2 cellular contexts compared by ENCODE assay signal in the genomic region with DNA sequence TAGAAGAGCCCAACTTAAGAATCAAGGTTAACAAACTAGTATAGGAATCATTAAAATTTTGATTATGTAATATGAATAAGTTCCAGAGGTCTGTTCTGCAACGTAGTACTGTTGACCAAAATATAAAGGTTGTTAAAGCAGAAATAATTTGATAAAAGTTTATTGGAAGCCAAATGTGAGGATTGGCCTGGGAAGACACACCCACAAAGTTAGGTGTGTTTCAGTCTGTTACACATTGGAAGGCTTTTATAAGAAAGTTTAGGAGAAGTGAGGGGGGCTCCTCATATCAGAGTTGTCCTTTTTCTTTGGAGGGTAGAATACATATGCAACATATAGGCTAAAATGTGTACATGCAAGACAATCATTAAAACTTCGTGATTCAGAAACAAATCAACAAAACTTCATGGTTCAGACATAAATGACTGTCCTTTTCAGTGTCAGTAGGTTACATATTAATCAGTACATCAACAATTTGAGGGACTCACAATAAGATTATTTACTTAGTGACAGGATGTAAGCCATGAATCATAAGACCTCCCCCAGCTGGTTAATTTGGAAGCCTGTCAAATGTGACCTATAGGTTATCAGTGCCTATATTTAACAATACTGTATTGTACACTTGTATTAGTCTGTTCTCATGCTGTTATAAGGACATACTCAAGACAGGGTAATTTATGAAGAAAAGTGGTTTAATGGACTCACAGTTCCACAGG.
TF ChIP-seq lines count a peak whose summit lies in the region.

No MANE protein-coding gene starts in this region.

TF ChIP-seq in A549, 52 proteins besides CTCF, POLR2A, EP300 and RAD21 (continued from another document):
- TF ChIP-seq, protein P1, sequence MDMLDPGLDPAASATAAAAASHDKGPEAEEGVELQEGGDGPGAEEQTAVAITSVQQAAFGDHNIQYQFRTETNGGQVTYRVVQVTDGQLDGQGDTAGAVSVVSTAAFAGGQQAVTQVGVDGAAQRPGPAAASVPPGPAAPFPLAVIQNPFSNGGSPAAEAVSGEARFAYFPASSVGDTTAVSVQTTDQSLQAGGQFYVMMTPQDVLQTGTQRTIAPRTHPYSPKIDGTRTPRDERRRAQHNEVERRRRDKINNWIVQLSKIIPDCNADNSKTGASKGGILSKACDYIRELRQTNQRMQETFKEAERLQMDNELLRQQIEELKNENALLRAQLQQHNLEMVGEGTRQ (IDR thresholded peaks at IDR 0.05): no peak
- TF ChIP-seq ESRRA (IDR thresholded peaks at IDR 0.05; ENCODE audit: borderline replicate concordance, low read length) (no peak), MAZ (IDR thresholded peaks at IDR 0.05; ENCODE audit: borderline replicate concordance, low read depth, low read length) (no peak), MYC (IDR thresholded peaks at IDR 0.05; ENCODE audit: borderline replicate concordance, low read length) (no peak), GATA3 (IDR thresholded peaks at IDR 0.05; ENCODE audit: borderline replicate concordance) (peak; percentile 45; the same call in 1 of the 2 replicates), BHLHE40 (IDR thresholded peaks at IDR 0.05; ENCODE audit: low read depth, low read length) (no peak), KDM1A (IDR thresholded peaks at IDR 0.05; ENCODE audit: low read depth) (no peak), TP53 (CRISPR knock-in tag; IDR thresholded peaks at IDR 0.05) (no peak), FOSL2 (IDR thresholded peaks at IDR 0.05) (0 out of 2 replicates have a peak, but pooled peaks have one; percentile 28), FOSL2 (CRISPR knock-in tag; IDR thresholded peaks at IDR 0.05) (peak; percentile 69), FOXS1 (CRISPR knock-in tag; IDR thresholded peaks at IDR 0.05) (no peak), MAFK (IDR thresholded peaks at IDR 0.05; ENCODE audit: partially characterized antibody) (no peak), SMC3 (IDR thresholded peaks at IDR 0.05) (no peak)
- TF ChIP-seq, protein P2, sequence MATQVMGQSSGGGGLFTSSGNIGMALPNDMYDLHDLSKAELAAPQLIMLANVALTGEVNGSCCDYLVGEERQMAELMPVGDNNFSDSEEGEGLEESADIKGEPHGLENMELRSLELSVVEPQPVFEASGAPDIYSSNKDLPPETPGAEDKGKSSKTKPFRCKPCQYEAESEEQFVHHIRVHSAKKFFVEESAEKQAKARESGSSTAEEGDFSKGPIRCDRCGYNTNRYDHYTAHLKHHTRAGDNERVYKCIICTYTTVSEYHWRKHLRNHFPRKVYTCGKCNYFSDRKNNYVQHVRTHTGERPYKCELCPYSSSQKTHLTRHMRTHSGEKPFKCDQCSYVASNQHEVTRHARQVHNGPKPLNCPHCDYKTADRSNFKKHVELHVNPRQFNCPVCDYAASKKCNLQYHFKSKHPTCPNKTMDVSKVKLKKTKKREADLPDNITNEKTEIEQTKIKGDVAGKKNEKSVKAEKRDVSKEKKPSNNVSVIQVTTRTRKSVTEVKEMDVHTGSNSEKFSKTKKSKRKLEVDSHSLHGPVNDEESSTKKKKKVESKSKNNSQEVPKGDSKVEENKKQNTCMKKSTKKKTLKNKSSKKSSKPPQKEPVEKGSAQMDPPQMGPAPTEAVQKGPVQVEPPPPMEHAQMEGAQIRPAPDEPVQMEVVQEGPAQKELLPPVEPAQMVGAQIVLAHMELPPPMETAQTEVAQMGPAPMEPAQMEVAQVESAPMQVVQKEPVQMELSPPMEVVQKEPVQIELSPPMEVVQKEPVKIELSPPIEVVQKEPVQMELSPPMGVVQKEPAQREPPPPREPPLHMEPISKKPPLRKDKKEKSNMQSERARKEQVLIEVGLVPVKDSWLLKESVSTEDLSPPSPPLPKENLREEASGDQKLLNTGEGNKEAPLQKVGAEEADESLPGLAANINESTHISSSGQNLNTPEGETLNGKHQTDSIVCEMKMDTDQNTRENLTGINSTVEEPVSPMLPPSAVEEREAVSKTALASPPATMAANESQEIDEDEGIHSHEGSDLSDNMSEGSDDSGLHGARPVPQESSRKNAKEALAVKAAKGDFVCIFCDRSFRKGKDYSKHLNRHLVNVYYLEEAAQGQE (IDR thresholded peaks at IDR 0.05): no peak

TF ChIP-seq in HepG2, 621 proteins besides CTCF, POLR2A, EP300 and RAD21 (continues in another document):
- TF ChIP-seq, protein P3, sequence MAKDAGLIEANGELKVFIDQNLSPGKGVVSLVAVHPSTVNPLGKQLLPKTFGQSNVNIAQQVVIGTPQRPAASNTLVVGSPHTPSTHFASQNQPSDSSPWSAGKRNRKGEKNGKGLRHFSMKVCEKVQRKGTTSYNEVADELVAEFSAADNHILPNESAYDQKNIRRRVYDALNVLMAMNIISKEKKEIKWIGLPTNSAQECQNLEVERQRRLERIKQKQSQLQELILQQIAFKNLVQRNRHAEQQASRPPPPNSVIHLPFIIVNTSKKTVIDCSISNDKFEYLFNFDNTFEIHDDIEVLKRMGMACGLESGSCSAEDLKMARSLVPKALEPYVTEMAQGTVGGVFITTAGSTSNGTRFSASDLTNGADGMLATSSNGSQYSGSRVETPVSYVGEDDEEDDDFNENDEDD (CRISPR knock-in tag; IDR thresholded peaks at IDR 0.05; ENCODE audit: borderline replicate concordance): no peak
- no peak for TF ChIP-seq ZNF850 (CRISPR knock-in tag; conservative IDR thresholded peaks at IDR 0.05)
- TF ChIP-seq, protein P4, sequence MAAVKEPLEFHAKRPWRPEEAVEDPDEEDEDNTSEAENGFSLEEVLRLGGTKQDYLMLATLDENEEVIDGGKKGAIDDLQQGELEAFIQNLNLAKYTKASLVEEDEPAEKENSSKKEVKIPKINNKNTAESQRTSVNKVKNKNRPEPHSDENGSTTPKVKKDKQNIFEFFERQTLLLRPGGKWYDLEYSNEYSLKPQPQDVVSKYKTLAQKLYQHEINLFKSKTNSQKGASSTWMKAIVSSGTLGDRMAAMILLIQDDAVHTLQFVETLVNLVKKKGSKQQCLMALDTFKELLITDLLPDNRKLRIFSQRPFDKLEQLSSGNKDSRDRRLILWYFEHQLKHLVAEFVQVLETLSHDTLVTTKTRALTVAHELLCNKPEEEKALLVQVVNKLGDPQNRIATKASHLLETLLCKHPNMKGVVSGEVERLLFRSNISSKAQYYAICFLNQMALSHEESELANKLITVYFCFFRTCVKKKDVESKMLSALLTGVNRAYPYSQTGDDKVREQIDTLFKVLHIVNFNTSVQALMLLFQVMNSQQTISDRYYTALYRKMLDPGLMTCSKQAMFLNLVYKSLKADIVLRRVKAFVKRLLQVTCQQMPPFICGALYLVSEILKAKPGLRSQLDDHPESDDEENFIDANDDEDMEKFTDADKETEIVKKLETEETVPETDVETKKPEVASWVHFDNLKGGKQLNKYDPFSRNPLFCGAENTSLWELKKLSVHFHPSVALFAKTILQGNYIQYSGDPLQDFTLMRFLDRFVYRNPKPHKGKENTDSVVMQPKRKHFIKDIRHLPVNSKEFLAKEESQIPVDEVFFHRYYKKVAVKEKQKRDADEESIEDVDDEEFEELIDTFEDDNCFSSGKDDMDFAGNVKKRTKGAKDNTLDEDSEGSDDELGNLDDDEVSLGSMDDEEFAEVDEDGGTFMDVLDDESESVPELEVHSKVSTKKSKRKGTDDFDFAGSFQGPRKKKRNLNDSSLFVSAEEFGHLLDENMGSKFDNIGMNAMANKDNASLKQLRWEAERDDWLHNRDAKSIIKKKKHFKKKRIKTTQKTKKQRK (IDR thresholded peaks at IDR 0.05; ENCODE audit: low read length): no peak
- no peak for TF ChIP-seq SOX6 (IDR thresholded peaks at IDR 0.05)
- peak; percentile 60; the same call in 1 of the 2 replicates for TF ChIP-seq SOX6 (CRISPR knock-in tag; IDR thresholded peaks at IDR 0.05)
- TF ChIP-seq, protein P5, sequence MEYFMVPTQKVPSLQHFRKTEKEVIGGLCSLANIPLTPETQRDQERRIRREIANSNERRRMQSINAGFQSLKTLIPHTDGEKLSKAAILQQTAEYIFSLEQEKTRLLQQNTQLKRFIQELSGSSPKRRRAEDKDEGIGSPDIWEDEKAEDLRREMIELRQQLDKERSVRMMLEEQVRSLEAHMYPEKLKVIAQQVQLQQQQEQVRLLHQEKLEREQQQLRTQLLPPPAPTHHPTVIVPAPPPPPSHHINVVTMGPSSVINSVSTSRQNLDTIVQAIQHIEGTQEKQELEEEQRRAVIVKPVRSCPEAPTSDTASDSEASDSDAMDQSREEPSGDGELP (IDR thresholded peaks at IDR 0.05; ENCODE audit: borderline replicate concordance, low read depth): peak; percentile 44; the same call in 1 of the 2 replicates
- TF ChIP-seq SAP130 (CRISPR knock-in tag; IDR thresholded peaks at IDR 0.05; ENCODE audit: low read depth): 0 out of 2 replicates have a peak, but pooled peaks have one; percentile 26
- TF ChIP-seq, protein P6, sequence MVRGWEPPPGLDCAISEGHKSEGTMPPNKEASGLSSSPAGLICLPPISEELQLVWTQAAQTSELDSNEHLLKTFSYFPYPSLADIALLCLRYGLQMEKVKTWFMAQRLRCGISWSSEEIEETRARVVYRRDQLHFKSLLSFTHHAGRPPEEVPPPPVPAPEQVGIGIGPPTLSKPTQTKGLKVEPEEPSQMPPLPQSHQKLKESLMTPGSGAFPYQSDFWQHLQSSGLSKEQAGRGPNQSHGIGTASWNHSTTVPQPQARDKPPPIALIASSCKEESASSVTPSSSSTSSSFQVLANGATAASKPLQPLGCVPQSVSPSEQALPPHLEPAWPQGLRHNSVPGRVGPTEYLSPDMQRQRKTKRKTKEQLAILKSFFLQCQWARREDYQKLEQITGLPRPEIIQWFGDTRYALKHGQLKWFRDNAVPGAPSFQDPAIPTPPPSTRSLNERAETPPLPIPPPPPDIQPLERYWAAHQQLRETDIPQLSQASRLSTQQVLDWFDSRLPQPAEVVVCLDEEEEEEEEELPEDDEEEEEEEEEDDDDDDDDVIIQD (CRISPR knock-in tag; IDR thresholded peaks at IDR 0.05; ENCODE audit: low read depth): peak; percentile 33; the same call in 1 of the 2 replicates
- TF ChIP-seq FLYWCH1 (CRISPR knock-in tag; IDR thresholded peaks at IDR 0.05): no peak
- TF ChIP-seq, protein P7, sequence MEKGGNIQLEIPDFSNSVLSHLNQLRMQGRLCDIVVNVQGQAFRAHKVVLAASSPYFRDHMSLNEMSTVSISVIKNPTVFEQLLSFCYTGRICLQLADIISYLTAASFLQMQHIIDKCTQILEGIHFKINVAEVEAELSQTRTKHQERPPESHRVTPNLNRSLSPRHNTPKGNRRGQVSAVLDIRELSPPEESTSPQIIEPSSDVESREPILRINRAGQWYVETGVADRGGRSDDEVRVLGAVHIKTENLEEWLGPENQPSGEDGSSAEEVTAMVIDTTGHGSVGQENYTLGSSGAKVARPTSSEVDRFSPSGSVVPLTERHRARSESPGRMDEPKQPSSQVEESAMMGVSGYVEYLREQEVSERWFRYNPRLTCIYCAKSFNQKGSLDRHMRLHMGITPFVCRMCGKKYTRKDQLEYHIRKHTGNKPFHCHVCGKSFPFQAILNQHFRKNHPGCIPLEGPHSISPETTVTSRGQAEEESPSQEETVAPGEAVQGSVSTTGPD (CRISPR knock-in tag; IDR thresholded peaks at IDR 0.05): no peak
- no peak for TF ChIP-seq SP140L (CRISPR knock-in tag; IDR thresholded peaks at IDR 0.05; ENCODE audit: borderline replicate concordance)
- TF ChIP-seq NR2F1 (CRISPR knock-in tag; IDR thresholded peaks at IDR 0.05): peak in 1 of 2 experiments; percentile 30; a peak in 1 of 4 replicates
- no peak for TF ChIP-seq FOXP1 (IDR thresholded peaks at IDR 0.05)
- peak; percentile 46; the same call in 1 of the 2 replicates for TF ChIP-seq FOXP1 (CRISPR knock-in tag; IDR thresholded peaks at IDR 0.05)
- peak; percentile 68 for TF ChIP-seq NR2F6 (IDR thresholded peaks at IDR 0.05)
- peak; percentile 52; the same call in 1 of the 2 replicates for TF ChIP-seq NR2F6 (CRISPR knock-in tag; IDR thresholded peaks at IDR 0.05)
- TF ChIP-seq SOX5 (CRISPR knock-in tag; IDR thresholded peaks at IDR 0.05; ENCODE audit: borderline replicate concordance): peak; percentile 72; the same call in 1 of the 2 replicates
- TF ChIP-seq HMG20A (CRISPR knock-in tag; IDR thresholded peaks at IDR 0.05; ENCODE audit: borderline replicate concordance): peak; percentile 29; the same call in 1 of the 2 replicates
- TF ChIP-seq, protein P8, sequence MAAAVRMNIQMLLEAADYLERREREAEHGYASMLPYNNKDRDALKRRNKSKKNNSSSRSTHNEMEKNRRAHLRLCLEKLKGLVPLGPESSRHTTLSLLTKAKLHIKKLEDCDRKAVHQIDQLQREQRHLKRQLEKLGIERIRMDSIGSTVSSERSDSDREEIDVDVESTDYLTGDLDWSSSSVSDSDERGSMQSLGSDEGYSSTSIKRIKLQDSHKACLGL (CRISPR knock-in tag; IDR thresholded peaks at IDR 0.05): no peak
- no peak for TF ChIP-seq STAG1 (CRISPR knock-in tag; IDR thresholded peaks at IDR 0.05)
- TF ChIP-seq, protein P9, sequence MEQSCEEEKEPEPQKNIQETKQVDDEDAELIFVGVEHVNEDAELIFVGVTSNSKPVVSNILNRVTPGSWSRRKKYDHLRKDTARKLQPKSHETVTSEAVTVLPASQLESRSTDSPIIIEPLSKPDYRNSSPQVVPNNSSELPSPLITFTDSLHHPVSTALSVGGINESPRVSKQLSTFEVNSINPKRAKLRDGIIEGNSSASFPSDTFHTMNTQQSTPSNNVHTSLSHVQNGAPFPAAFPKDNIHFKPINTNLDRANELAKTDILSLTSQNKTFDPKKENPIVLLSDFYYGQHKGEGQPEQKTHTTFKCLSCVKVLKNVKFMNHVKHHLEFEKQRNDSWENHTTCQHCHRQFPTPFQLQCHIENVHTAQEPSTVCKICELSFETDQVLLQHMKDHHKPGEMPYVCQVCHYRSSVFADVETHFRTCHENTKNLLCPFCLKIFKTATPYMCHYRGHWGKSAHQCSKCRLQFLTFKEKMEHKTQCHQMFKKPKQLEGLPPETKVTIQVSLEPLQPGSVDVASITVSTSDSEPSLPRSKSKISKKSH (CRISPR knock-in tag; IDR thresholded peaks at IDR 0.05; ENCODE audit: borderline replicate concordance): no peak
- peak; percentile 29; the same call in 1 of the 2 replicates for TF ChIP-seq FOSL2 (CRISPR knock-in tag; IDR thresholded peaks at IDR 0.05)
- TF ChIP-seq, protein P10, sequence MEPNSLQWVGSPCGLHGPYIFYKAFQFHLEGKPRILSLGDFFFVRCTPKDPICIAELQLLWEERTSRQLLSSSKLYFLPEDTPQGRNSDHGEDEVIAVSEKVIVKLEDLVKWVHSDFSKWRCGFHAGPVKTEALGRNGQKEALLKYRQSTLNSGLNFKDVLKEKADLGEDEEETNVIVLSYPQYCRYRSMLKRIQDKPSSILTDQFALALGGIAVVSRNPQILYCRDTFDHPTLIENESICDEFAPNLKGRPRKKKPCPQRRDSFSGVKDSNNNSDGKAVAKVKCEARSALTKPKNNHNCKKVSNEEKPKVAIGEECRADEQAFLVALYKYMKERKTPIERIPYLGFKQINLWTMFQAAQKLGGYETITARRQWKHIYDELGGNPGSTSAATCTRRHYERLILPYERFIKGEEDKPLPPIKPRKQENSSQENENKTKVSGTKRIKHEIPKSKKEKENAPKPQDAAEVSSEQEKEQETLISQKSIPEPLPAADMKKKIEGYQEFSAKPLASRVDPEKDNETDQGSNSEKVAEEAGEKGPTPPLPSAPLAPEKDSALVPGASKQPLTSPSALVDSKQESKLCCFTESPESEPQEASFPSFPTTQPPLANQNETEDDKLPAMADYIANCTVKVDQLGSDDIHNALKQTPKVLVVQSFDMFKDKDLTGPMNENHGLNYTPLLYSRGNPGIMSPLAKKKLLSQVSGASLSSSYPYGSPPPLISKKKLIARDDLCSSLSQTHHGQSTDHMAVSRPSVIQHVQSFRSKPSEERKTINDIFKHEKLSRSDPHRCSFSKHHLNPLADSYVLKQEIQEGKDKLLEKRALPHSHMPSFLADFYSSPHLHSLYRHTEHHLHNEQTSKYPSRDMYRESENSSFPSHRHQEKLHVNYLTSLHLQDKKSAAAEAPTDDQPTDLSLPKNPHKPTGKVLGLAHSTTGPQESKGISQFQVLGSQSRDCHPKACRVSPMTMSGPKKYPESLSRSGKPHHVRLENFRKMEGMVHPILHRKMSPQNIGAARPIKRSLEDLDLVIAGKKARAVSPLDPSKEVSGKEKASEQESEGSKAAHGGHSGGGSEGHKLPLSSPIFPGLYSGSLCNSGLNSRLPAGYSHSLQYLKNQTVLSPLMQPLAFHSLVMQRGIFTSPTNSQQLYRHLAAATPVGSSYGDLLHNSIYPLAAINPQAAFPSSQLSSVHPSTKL (CRISPR knock-in tag; IDR thresholded peaks at IDR 0.05): peak; percentile 56
- no peak for TF ChIP-seq SOX13 (IDR thresholded peaks at IDR 0.05)
- TF ChIP-seq SOX13 (CRISPR knock-in tag; conservative IDR thresholded peaks at IDR 0.05 in 1 of 2, IDR thresholded peaks at IDR 0.05 in 1 of 2): peak in 1 of 2 experiments; percentile 71; a peak in 2 of 4 replicates
